In genomic region chr12:49568442-49568776, GRCh38 we compare ENCODE assay signal across 1 cellular context.
TF ChIP-seq lines count a peak whose summit lies in the region.

No MANE protein-coding gene starts in this region.

TF ChIP-seq in GM23338, 12 proteins besides CTCF, POLR2A, EP300 and RAD21 (continued from another document):
- TF ChIP-seq ZNF462 (CRISPR knock-in tag; IDR thresholded peaks at IDR 0.05) (no peak), REST (IDR thresholded peaks at IDR 0.05; ENCODE audit: unreplicated experiment) (no peak), JUNB (IDR thresholded peaks at IDR 0.05; ENCODE audit: unreplicated experiment) (no peak), ETS1 (IDR thresholded peaks at IDR 0.05) (no peak), EZH2phosphoT487 (IDR thresholded peaks at IDR 0.05; ENCODE audit: unreplicated experiment) (no peak), CREB1 (CRISPR knock-in tag; IDR thresholded peaks at IDR 0.05; ENCODE audit: low read depth) (no peak)
